ENCODE assay signal across 8 cellular contexts in genomic region chr6:134316733-134317431, GRCh38. TPM values are rescaled to one million over a fixed set of nuclear protein-coding genes. Genes with fewer than 3 reads are reported as not detected.
DNase-seq lines count a peak whose midpoint lies in the region; ATAC-seq and TF ChIP-seq lines count a peak whose summit lies in the region.

No MANE protein-coding gene starts in this region.

- no peaks in the 10 kb centered on the region for H3K36me3 ChIP-seq in OCI-LY7 (ENCODE audit: insufficient read depth, low read length)
- no peaks in the 10 kb centered on the region for H3K36me3 ChIP-seq in esophagus muscularis mucosa

- intact Hi-C loops in Calu3 (cut with micrococcal nuclease; ENCODE audit: unreplicated experiment) = no loop called here
- intact Hi-C loops in OCI-LY7 (cut with micrococcal nuclease; ENCODE audit: unreplicated experiment) = no loop called here
- intact Hi-C loops in esophagus muscularis mucosa (cut with DNase I) = no loop called here

- H3K4me2 ChIP-seq in OCI-LY7 (ENCODE audit: low read length) = peak overlapping the region; percentile 55

- H3K9me3 ChIP-seq in OCI-LY7 (ENCODE audit: low read length) = no peaks in the 10 kb centered on the region
- H3K9me3 ChIP-seq in esophagus muscularis mucosa = no peaks in the 10 kb centered on the region

- DNase-seq in Calu3 (no peak), OCI-LY7 (ENCODE audit: low spot score) (no peak), esophagus muscularis mucosa (ENCODE audit: extremely low spot score) (no peak), pons (ENCODE audit: low spot score) (peak; percentile 79), DMS114 treated with DMSO at 0.1 percent for 48 hours (lab: John Stamatoyannopoulos, UW; ENCODE audit: unreplicated experiment) (no peak)

- no TSS peak for BruUV-seq in Calu3 (replicated peaks; lab: Mats Ljungman, UMichigan)
- BruUV-seq in OCI-LY7 (replicated peaks; lab: Mats Ljungman, UMichigan) = no TSS peak

- TF ChIP-seq CTCF in Calu3 (IDR thresholded peaks at IDR 0.05; ENCODE audit: unreplicated experiment) = no peak
- no peak for TF ChIP-seq CTCF in OCI-LY7 (conservative IDR thresholded peaks at IDR 0.05; ENCODE audit: low read length)
- TF ChIP-seq CTCF in esophagus muscularis mucosa (IDR thresholded peaks at IDR 0.05) = no peak

- H3K9me3 Mint-ChIP-seq in Calu3 (ENCODE audit: low read depth, unreplicated experiment) = no peaks in the 10 kb centered on the region

- WGBS in esophagus muscularis mucosa = 73% methylated on average over 6 of the region's 6 CpGs

- peaks cover 0 to 17% (median 3%) of the 10 kb centered on the region in 4 donors for H3K27me3 ChIP-seq in esophagus muscularis mucosa

- CTCF ChIA-PET in Calu3 (lab: Charles Lee) = no interaction called here
- CTCF ChIA-PET in OCI-LY7 (lab: Charles Lee; ENCODE audit: unreplicated experiment) = no interaction called here

- POLR2A ChIA-PET in OCI-LY7 (lab: Charles Lee) = interaction anchor here (0.6 to 2.1 kb wide), 8 partner anchors 12 to 1362 kb away, joined by 3 to 13 read pairs (median 6); no protein-coding TSS in a partner anchor

- H3K79me2 ChIP-seq in OCI-LY7 (ENCODE audit: insufficient read depth, low read depth, low read length) = no peaks in the 10 kb centered on the region

- H3K4me3 ChIP-seq in OCI-LY7 (ENCODE audit: low read depth, low read length, poor library complexity, severe bottlenecking) (peak overlapping the region; percentile 48), esophagus muscularis mucosa (peak overlapping the region; percentile 50 to 53 (median 52))

- no peaks in the 10 kb centered on the region for H4K20me1 ChIP-seq in OCI-LY7 (ENCODE audit: insufficient read depth, low read length)

- H3K9me2 ChIP-seq in OCI-LY7 (ENCODE audit: insufficient read depth, low read length) = no peaks in the 10 kb centered on the region

- H3K4me1 ChIP-seq in OCI-LY7 (ENCODE audit: insufficient read depth, low read length, poor library complexity, severe bottlenecking) (no peaks in the 10 kb centered on the region), esophagus muscularis mucosa (peaks cover 0 to 17% (median 16%) of the 10 kb centered on the region in 4 donors)

- H3K27ac Mint-ChIP-seq in Calu3 (ENCODE audit: unreplicated experiment) = no peak overlapping the region

- peak overlapping the region; percentile 69 for H3K4me3 Mint-ChIP-seq in Calu3 (ENCODE audit: low read depth, unreplicated experiment)

- peaks cover 3% of the 10 kb centered on the region for H3K36me3 Mint-ChIP-seq in Calu3 (ENCODE audit: insufficient read depth, unreplicated experiment)

- peak overlapping the region; percentile 40; the same call in 1 of the 2 replicates for H2AFZ ChIP-seq in OCI-LY7 (ENCODE audit: low read length)

- no peak for ATAC-seq in GM19328 (IDR thresholded peaks at IDR 0.05; ENCODE audit: unreplicated experiment)
- ATAC-seq in HG02981 (IDR thresholded peaks at IDR 0.05; ENCODE audit: unreplicated experiment) = no peak
- no peak for ATAC-seq in HG02678 (IDR thresholded peaks at IDR 0.05; ENCODE audit: unreplicated experiment)

- peaks cover 52% of the 10 kb centered on the region for H3K27me3 Mint-ChIP-seq in Calu3 (ENCODE audit: unreplicated experiment)

- peaks cover 9% of the 10 kb centered on the region for H3K4me1 Mint-ChIP-seq in Calu3 (ENCODE audit: low read depth, unreplicated experiment)

- H3K27ac ChIP-seq in OCI-LY7 (ENCODE audit: low read depth, low read length, poor library complexity, severe bottlenecking) (no peak overlapping the region), esophagus muscularis mucosa (replicated peaks in 1 of 4) (no peak overlapping the region)

- TF ChIP-seq EP300 in esophagus muscularis mucosa (IDR thresholded peaks at IDR 0.05) = no peak

- TF ChIP-seq POLR2A in esophagus muscularis mucosa (IDR thresholded peaks at IDR 0.05; ENCODE audit: low read depth) = no peak

RNA-seq across cellular contexts. Expression of gene SGK1, which starts 1.0 kb away (rescaled TPM):
- 18.7 and 21.8 TPM in 2 replicates for total RNA-seq in Calu3 (2022)
- total RNA-seq in OCI-LY7 (2014; rRNA removed; shearing (Covaris generic)) = 26.6 and 27.6 TPM in 2 replicates
- 5.2 and 7.4 TPM in 2 replicates for total RNA-seq in OCI-LY7 (2022)
- total RNA-seq in esophagus muscularis mucosa = 10 to 100 TPM; 30.7 to 52.8 (median 43.9) TPM
